ENCODE assay signal across 7 cellular contexts in the genomic region with DNA sequence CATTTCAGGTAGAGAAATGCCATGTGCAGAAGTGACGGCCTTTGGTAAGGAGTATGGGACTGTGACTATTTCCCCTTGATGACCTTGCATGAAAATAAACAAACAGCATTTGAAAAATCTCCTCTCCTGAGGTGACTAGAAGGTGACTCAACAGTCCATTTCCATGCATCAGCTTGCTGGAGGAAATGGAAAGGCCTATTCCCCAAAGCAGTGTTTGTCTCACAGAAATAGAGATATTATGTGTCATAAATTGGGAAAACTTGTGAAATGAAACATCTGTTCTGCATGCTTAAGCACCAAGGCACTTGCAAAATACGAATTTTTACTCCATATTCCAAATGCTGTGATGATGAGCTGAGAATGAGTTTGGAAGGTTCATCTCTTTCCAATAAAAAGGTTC.
DNase-seq lines count a peak whose midpoint lies in the region; ATAC-seq and TF ChIP-seq lines count a peak whose summit lies in the region.
"Not testable (repeated sequence)": the region's sequence is repeated elsewhere in the genome, so short reads cannot be mapped to it uniquely, and the experiment has no call there.

No MANE protein-coding gene starts in this region.

- peak; percentile 25 for DNase-seq in BJ (ENCODE audit: low read depth)
- peak; percentile 80 for DNase-seq in HCEC 1CT
- peak; percentile 17 for DNase-seq in Panc1 (ENCODE audit: low read depth, low spot score)
- peak; percentile 10 for DNase-seq in amniotic stem cell (lab: John Stamatoyannopoulos, UW)
- peak; percentile 15 for DNase-seq in dedifferentiated amniotic fluid mesenchymal stem cell (ENCODE audit: extremely low spot score)
- DNase-seq in fibroblast of pulmonary artery (ENCODE audit: low read depth): peak; percentile 47
- peak; percentile 43 for DNase-seq in iris pigment epithelial cell (ENCODE audit: low read depth)

- not testable (repeated sequence) for H3K36me3 ChIP-seq in BJ (ENCODE audit: control insufficient read depth, insufficient read depth, low read length); Panc1 (ENCODE audit: control insufficient read depth, insufficient read depth, low read length)

- not testable (repeated sequence) for BruUV-seq in Panc1 (replicated peaks; lab: Mats Ljungman, UMichigan)

- not testable (repeated sequence) for H3K4me3 ChIP-seq in BJ (ENCODE audit: low read depth, low read length); Panc1 (ENCODE audit: low read depth in 2 of 2, low read length in 2 of 2); fibroblast of pulmonary artery (replicated peaks; ENCODE audit: low read depth, low read length)

- CTCF ChIA-PET in BJ (lab: Yijun Ruan, JAX); Panc1 (lab: Charles Lee): not testable (repeated sequence)

- in situ Hi-C loops in Panc1 (cut with HindIII; ENCODE audit: low pct_unique_long_range_greater_than_20kb, low sequenced_read_pairs): not testable (repeated sequence)

- H3K9me3 ChIP-seq in Panc1 (ENCODE audit: control insufficient read depth, insufficient read depth, low read depth, low read length): not testable (repeated sequence)

- not testable (repeated sequence) for H3K27me3 ChIP-seq in BJ (ENCODE audit: control insufficient read depth, insufficient read depth, low read length); Panc1 (ENCODE audit: control insufficient read depth, insufficient read depth, low read length)

- not testable (repeated sequence) for TF ChIP-seq CTCF in BJ (IDR thresholded peaks at IDR 0.05; ENCODE audit: insufficient read depth, low read depth, low read length); Panc1 (IDR thresholded peaks at IDR 0.05); fibroblast of pulmonary artery (IDR thresholded peaks at IDR 0.05; ENCODE audit: low read length, missing control alignments)

- peak; percentile 63 for ATAC-seq in Panc1

- not testable (repeated sequence) for H3K27ac ChIP-seq in Panc1 (ENCODE audit: low read length)

- H3K4me1 ChIP-seq in Panc1 (ENCODE audit: control insufficient read depth, insufficient read depth, low read length): not testable (repeated sequence)

- POLR2A ChIA-PET in BJ (lab: Charles Lee); Panc1 (lab: Charles Lee): not testable (repeated sequence)

- intact Hi-C loops in Panc1 (cut with micrococcal nuclease; ENCODE audit: unreplicated experiment): not testable (repeated sequence)

Comparison
In these comparisons a context has a peak if more than half of its experiments do, and no peak if none do; other contexts are left out.
1. DNase-seq: peak in every context shown above with its lines; median percentile 80 in HCEC 1CT; 47 in fibroblast of pulmonary artery; 43 in iris pigment epithelial cell; 25 in BJ; 17 in Panc1; 15 in dedifferentiated amniotic fluid mesenchymal stem cell; 10 in amniotic stem cell.